Comparison of ENCODE assay signal across 16 cellular contexts in the genomic region with DNA sequence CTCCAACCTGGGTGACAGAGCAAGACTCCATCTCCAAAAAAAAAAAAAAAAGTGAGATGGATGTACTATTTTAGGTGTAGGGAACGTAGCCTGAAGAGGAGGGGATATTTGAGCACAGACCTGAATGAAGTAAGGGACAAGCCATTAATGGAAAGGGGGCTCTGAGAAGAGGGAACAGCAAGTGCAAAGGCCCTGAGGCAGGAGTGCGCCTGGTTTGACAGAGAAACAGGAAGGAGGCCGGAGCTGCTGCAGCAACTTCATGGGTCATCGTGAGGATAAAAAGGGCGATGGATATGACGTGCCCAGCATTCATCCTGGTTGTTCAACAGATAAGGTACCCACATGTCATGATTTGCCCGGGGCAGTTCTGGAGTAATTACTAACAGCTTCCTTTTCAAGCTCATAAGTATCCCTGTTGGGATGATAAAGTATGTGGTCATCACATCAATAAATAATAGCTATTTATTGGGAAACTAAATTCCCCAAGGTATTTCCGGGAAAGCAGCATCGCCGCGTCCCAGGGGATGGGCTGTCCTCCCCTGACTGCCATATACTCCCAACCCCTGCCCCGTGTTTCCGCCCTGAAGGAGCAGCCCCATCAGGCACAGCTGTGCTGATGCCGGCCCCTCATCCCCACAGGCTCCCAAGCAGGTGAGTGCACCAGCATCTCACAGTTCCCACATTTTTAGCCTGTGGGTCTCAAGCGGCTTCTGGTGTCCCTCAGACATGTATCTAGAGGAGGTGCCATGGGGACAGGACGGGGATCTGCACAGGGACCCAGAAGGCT. TPM values are rescaled to one million over a fixed set of nuclear protein-coding genes. Genes with fewer than 3 reads are reported as not detected.
A peak's percentile ranks its signal among the peaks of the same experiment; 100 is the strongest.
DNase-seq lines count a peak whose midpoint lies in the region; ATAC-seq, FAIRE-seq and TF ChIP-seq lines count a peak whose summit lies in the region.
"Had no signal": no experiment of that assay in that cellular context is flagged by ENCODE, and none has a peak within 500 bp of the region (broad histone marks: within the 10 kb centered on the region; RNA-seq: fewer than 3 reads in every experiment).

No MANE protein-coding gene starts in this region.

- H3K36me3 Mint-ChIP-seq in immature natural killer cell = no peaks in the 10 kb centered on the region
- H3K36me3 Mint-ChIP-seq: CD8-positive, alpha-beta memory T cell; T-cell had no signal

- peaks cover 10% of the 10 kb centered on the region; the same call in 1 of the 2 replicates for H3K4me1 ChIP-seq in PC-3 (ENCODE audit: insufficient read depth, low read length)
- H3K4me1 ChIP-seq: SJSA1 had no signal

- CTCF ChIA-PET in PC-3 (lab: Charles Lee) = no interaction called here

- FAIRE-seq in bronchial epithelial cell (lab: Jason Lieb, UNC) = no peak
- FAIRE-seq: GM12892 had no signal

- intact Hi-C loops in PC-3 (cut with micrococcal nuclease) = no loop called here

- H3K4me3 ChIP-seq in PC-3 (ENCODE audit: low read length) (no peak overlapping the region), bronchial epithelial cell (ENCODE audit: low read depth, low read length) (no peak overlapping the region)
- H3K4me3 ChIP-seq: SJSA1 had no signal

- DNase-seq in EL = peak; percentile 33
- DNase-seq in PC-3 = peak; percentile 86
- DNase-seq in bronchial epithelial cell (ENCODE audit: low read depth) = peak; percentile 91
- no peak for DNase-seq in immature natural killer cell
- DNase-seq in NCI-H2196 treated with DMSO at 0.1 percent for 48 hours (lab: John Stamatoyannopoulos, UW; ENCODE audit: unreplicated experiment) = no peak
- DNase-seq in T-helper 2 cell = no peak
- DNase-seq in glomerular visceral epithelial cell (ENCODE audit: extremely low spot score) = no peak
- DNase-seq: CD8-positive, alpha-beta memory T cell; DMS79 treated with DMSO at 0.1 percent for 48 hours; MM.1S; NCI-H1092 treated with DMSO at 0.1 percent for 48 hours; NCI-H2081 treated with DMSO at 0.1 percent for 48 hours; NCI-H526; T-cell had no signal

- no peak overlapping the region for H2AFZ ChIP-seq in PC-3 (ENCODE audit: low read length)

- H4K20me1 ChIP-seq in PC-3 (ENCODE audit: low read length) = no peaks in the 10 kb centered on the region

- ATAC-seq in PC-3 = peak; percentile 58
- ATAC-seq: T-cell had no signal

- H3K27me3 ChIP-seq in PC-3 (ENCODE audit: low read length) (no peaks in the 10 kb centered on the region), bronchial epithelial cell (ENCODE audit: control insufficient read depth, insufficient read depth, low read length) (no peaks in the 10 kb centered on the region)

- H3K79me2 ChIP-seq in PC-3 (ENCODE audit: low read length) = no peaks in the 10 kb centered on the region

- H3F3A ChIP-seq in PC-3 (ENCODE audit: low read length, unreplicated experiment) = no peaks in the 10 kb centered on the region

- H3K27ac ChIP-seq in PC-3 (ENCODE audit: low read length) = no peak overlapping the region
- H3K27ac ChIP-seq: SJSA1 had no signal

- H3K36me3 ChIP-seq in PC-3 (ENCODE audit: low read depth, low read length) = no peaks in the 10 kb centered on the region
- H3K36me3 ChIP-seq in bronchial epithelial cell (ENCODE audit: control insufficient read depth, insufficient read depth, low read length) = no peaks in the 10 kb centered on the region
- H3K36me3 ChIP-seq: SJSA1 had no signal

- H3K27ac Mint-ChIP-seq in immature natural killer cell = no peak overlapping the region
- H3K27ac Mint-ChIP-seq: CD8-positive, alpha-beta memory T cell; T-cell had no signal

- POLR2A ChIA-PET in PC-3 (lab: Charles Lee; ENCODE audit: unreplicated experiment) = no interaction called here

- peaks cover 0 to 2% (median 0%) of the 10 kb centered on the region in 6 donors for H3K9me3 Mint-ChIP-seq in immature natural killer cell
- H3K9me3 Mint-ChIP-seq: CD8-positive, alpha-beta memory T cell; T-cell had no signal

- BruUV-seq in PC-3 (replicated peaks; lab: Mats Ljungman, UMichigan) = no TSS peak

- peaks cover 3 to 7% (median 4%) of the 10 kb centered on the region in 3 donors for H3K27me3 Mint-ChIP-seq in immature natural killer cell (ENCODE audit: low read depth in 3 of 3)

- H3K9me3 ChIP-seq in PC-3 (ENCODE audit: low read length) = no peaks in the 10 kb centered on the region
- H3K9me3 ChIP-seq: SJSA1 had no signal

- H3K4me2 ChIP-seq in PC-3 (ENCODE audit: low read length) = 0 out of 2 replicates have a peak overlapping the region, but pooled peaks have one; percentile 2

- H3K9me2 ChIP-seq in PC-3 (replicated peaks; ENCODE audit: low read length) = no peaks in the 10 kb centered on the region

- H3K4me3 Mint-ChIP-seq in immature natural killer cell = no peak overlapping the region
- H3K4me3 Mint-ChIP-seq: CD8-positive, alpha-beta memory T cell; T-cell had no signal

- H3K9ac ChIP-seq in PC-3 (ENCODE audit: low read length) = no peak overlapping the region

- no peak for TF ChIP-seq CTCF in PC-3 (conservative IDR thresholded peaks at IDR 0.05; ENCODE audit: low read depth, low read length)
- no peak for TF ChIP-seq CTCF in bronchial epithelial cell (IDR thresholded peaks at IDR 0.05; ENCODE audit: insufficient read depth, low read length, severe bottlenecking)

- no peaks in the 10 kb centered on the region for H3K4me1 Mint-ChIP-seq in immature natural killer cell
- H3K4me1 Mint-ChIP-seq: CD8-positive, alpha-beta memory T cell; T-cell had no signal

RNA-seq across cellular contexts. Expression of gene DLGAP4, which starts 43.4 kb away (rescaled TPM):
- 21.0 and 27.9 TPM in 2 replicates for total RNA-seq in PC-3 (2014; rRNA removed)
- total RNA-seq in bronchial epithelial cell = 5.5 and 15.5 TPM in 2 replicates
- 10 to 100 TPM in 2 of 3 donors, 1 to 10 TPM in 1; 9.0 to 29.0 (median 12.6) TPM for polyA plus RNA-seq in immature natural killer cell

Comparison
In these comparisons a context has a peak if more than half of its experiments do, and no peak if none do; other contexts are left out.
1. DNase-seq: peak in EL (single experiment), PC-3 (single experiment) and bronchial epithelial cell (single experiment); none in immature natural killer cell (0 of 3), NCI-H2196 treated with DMSO at 0.1 percent for 48 hours (single experiment), T-helper 2 cell (0 of 5) and glomerular visceral epithelial cell (single experiment).